In genomic region chr10:73117976-73118743, GRCh38 we compare ENCODE assay signal across 8 cellular contexts. TPM values are rescaled to one million over a fixed set of nuclear protein-coding genes. Genes with fewer than 3 reads are reported as not detected.
DNase-seq lines count a peak whose midpoint lies in the region; ATAC-seq, FAIRE-seq and TF ChIP-seq lines count a peak whose summit lies in the region.

No MANE protein-coding gene starts in this region.

- peak; percentile 85 for ATAC-seq in GM23338

- peaks cover 7% of the 10 kb centered on the region; the same call in 2 of the 3 replicates for H3K4me1 Mint-ChIP-seq in GM23338

- H3K4me3 Mint-ChIP-seq in GM23338, result no peak overlapping the region

- H3K79me2 ChIP-seq in GM23338 (replicated peaks; ENCODE audit: insufficient read depth), result no peaks in the 10 kb centered on the region
- H3K79me2 ChIP-seq in MM.1S (ENCODE audit: low read length), result no peaks in the 10 kb centered on the region

- no peak overlapping the region for H3K4me3 ChIP-seq in GM23338
- H3K4me3 ChIP-seq in MM.1S (ENCODE audit: low read length), result peak overlapping the region; percentile 32; the same call in 1 of the 2 replicates

- FAIRE-seq in GM12892 (lab: Jason Lieb, UNC), result peak; percentile 75

- H3K36me3 Mint-ChIP-seq in GM23338 (ENCODE audit: low read depth), result peaks cover 10% of the 10 kb centered on the region; the same call in 2 of the 3 replicates

- H3K4me1 ChIP-seq in GM23338 (ENCODE audit: insufficient read depth), result peaks cover 3% of the 10 kb centered on the region; the same call in 1 of the 2 replicates
- peaks cover 20% of the 10 kb centered on the region for H3K4me1 ChIP-seq in MM.1S (ENCODE audit: low read length)

- H3K9me3 ChIP-seq in MM.1S (replicated peaks; ENCODE audit: insufficient read depth, low read length), result no peaks in the 10 kb centered on the region

- peak overlapping the region; percentile 67; the same call in 1 of the 2 replicates for H3K27ac Mint-ChIP-seq in GM23338

- H3F3A ChIP-seq in GM23338 (replicated peaks; ENCODE audit: low read depth) (peaks cover 4% of the 10 kb centered on the region; the same call in 1 of the 2 replicates), MM.1S (ENCODE audit: insufficient read depth, low read length) (peaks cover 20% of the 10 kb centered on the region)

- H3K9me3 Mint-ChIP-seq in GM23338, result no peaks in the 10 kb centered on the region

- H2AFZ ChIP-seq in GM23338, result no peak overlapping the region
- H2AFZ ChIP-seq in MM.1S (ENCODE audit: low read length), result 0 out of 2 replicates have a peak overlapping the region, but pooled peaks have one; percentile 2

- H3K9me2 ChIP-seq in GM23338 (ENCODE audit: insufficient read depth) (no peaks in the 10 kb centered on the region), MM.1S (replicated peaks; ENCODE audit: insufficient read depth, low read length) (no peaks in the 10 kb centered on the region)

- TF ChIP-seq CTCF in GM23338 (conservative IDR thresholded peaks at IDR 0.05; ENCODE audit: low read depth in 2 of 2), result no peak
- no peak for TF ChIP-seq CTCF in MM.1S (IDR thresholded peaks at IDR 0.05; ENCODE audit: low read length)

- H3K27ac ChIP-seq in GM23338 (ENCODE audit: low read depth) (no peak overlapping the region; the same call in 1 of the 2 replicates), MM.1S (ENCODE audit: low read length) (peak overlapping the region; percentile 93)

- H3K27me3 Mint-ChIP-seq in GM23338 (ENCODE audit: insufficient read depth, low read depth, poor library complexity), result peaks cover 4% of the 10 kb centered on the region

- no peak overlapping the region for H3K4me2 ChIP-seq in GM23338
- peak overlapping the region; percentile 53 for H3K4me2 ChIP-seq in MM.1S (ENCODE audit: low read depth, low read length)

- H3K36me3 ChIP-seq in GM23338 (ENCODE audit: insufficient read depth) (no peaks in the 10 kb centered on the region), MM.1S (replicated peaks; ENCODE audit: insufficient read depth, low read length) (no peaks in the 10 kb centered on the region)

- no peaks in the 10 kb centered on the region for H4K20me1 ChIP-seq in GM23338 (replicated peaks; ENCODE audit: insufficient read depth)
- no peaks in the 10 kb centered on the region for H4K20me1 ChIP-seq in MM.1S (ENCODE audit: insufficient read depth, low read length)

- DNase-seq in GM12892 (ENCODE audit: insufficient read length), result peak; percentile 32
- DNase-seq in GM23338 (ENCODE audit: low spot score), result no peak
- peak; percentile 90 for DNase-seq in MM.1S
- DNase-seq in glomerular visceral epithelial cell (ENCODE audit: extremely low spot score), result peak; percentile 21
- DNase-seq in NCI-H748 (lab: John Stamatoyannopoulos, UW; ENCODE audit: unreplicated experiment), result no peak
- DNase-seq in stimulated activated CD4-positive, alpha-beta T cell treated with anti-CD3 and anti-CD28 coated beads, Interleukin-4, amount 100 ng/mL, for 4 hours, result no peak
- DNase-seq in stimulated activated naive CD4-positive, alpha-beta T cell treated with Interleukin-2 at 50 U/mL for 16 hours (lab: John Stamatoyannopoulos, UW), result no peak
- no peak for DNase-seq in activated naive CD4-positive, alpha-beta T cell (lab: John Stamatoyannopoulos, UW)

- H3K9ac ChIP-seq in MM.1S (ENCODE audit: low read length), result peak overlapping the region; percentile 56

- no peak for TF ChIP-seq POLR2A in GM12892 (IDR thresholded peaks at IDR 0.05; ENCODE audit: low read depth, low read length)

- no peaks in the 10 kb centered on the region for H3K27me3 ChIP-seq in GM23338 (ENCODE audit: insufficient read depth)
- no peaks in the 10 kb centered on the region for H3K27me3 ChIP-seq in MM.1S (replicated peaks; ENCODE audit: insufficient read depth, low read length)

TF ChIP-seq in GM23338, 12 proteins besides CTCF, POLR2A, EP300 and RAD21 (continues in another document):
- TF ChIP-seq REST (IDR thresholded peaks at IDR 0.05; ENCODE audit: unreplicated experiment), result no peak
- TF ChIP-seq NANOG (IDR thresholded peaks at IDR 0.05; ENCODE audit: borderline replicate concordance), result no peak
- no peak for TF ChIP-seq EZH2 (IDR thresholded peaks at IDR 0.05; ENCODE audit: low read depth, unreplicated experiment)
- no peak for TF ChIP-seq EZH2phosphoT487 (IDR thresholded peaks at IDR 0.05; ENCODE audit: unreplicated experiment)
- no peak for TF ChIP-seq ZNF114 (CRISPR knock-in tag; IDR thresholded peaks at IDR 0.05)

RNA-seq across cellular contexts. Expression of gene NUDT13, which starts 7.9 kb away (rescaled TPM):
- polyA plus RNA-seq in GM12892 (2012; ENCODE audit: missing spikeins), result 4.9 TPM
- 1.4 and 4.3 TPM in 2 replicates for total RNA-seq in GM23338 (2014; rRNA removed; shearing (Covaris generic))
- polyA plus RNA-seq in GM23338 (2016; fragmentation: Nextera tagmentation; extraction: Ambion mirVana), result 2.2 and 3.6 TPM in 2 replicates

RNA-seq across cellular contexts. Expression of gene P4HA1, which starts 21.5 kb away (rescaled TPM):
- polyA plus RNA-seq in GM12892 (2012; ENCODE audit: missing spikeins), result 110 TPM
- 22.1 and 27.1 TPM in 2 replicates for total RNA-seq in GM23338 (2014; rRNA removed; shearing (Covaris generic))
- 22.2 and 26.4 TPM in 2 replicates for polyA plus RNA-seq in GM23338 (2016; fragmentation: Nextera tagmentation; extraction: Ambion mirVana)

RNA-seq across cellular contexts. Expression of gene ECD, which starts 49.6 kb away (rescaled TPM):
- 31.3 TPM for polyA plus RNA-seq in GM12892 (2012; ENCODE audit: missing spikeins)
- 51.5 and 56.6 TPM in 2 replicates for total RNA-seq in GM23338 (2014; rRNA removed; shearing (Covaris generic))
- 25.6 and 37.8 TPM in 2 replicates for polyA plus RNA-seq in GM23338 (2016; fragmentation: Nextera tagmentation; extraction: Ambion mirVana)

RNA-seq across cellular contexts. Expression of gene FAM149B1, which starts 49.8 kb away (rescaled TPM):
- polyA plus RNA-seq in GM12892 (2012; ENCODE audit: missing spikeins), result 14.1 TPM
- total RNA-seq in GM23338 (2014; rRNA removed; shearing (Covaris generic)), result 11.2 and 13.6 TPM in 2 replicates
- 14.7 and 19.3 TPM in 2 replicates for polyA plus RNA-seq in GM23338 (2016; fragmentation: Nextera tagmentation; extraction: Ambion mirVana)

Comparison
In these comparisons a context has a peak if more than half of its experiments do, and no peak if none do; other contexts are left out.
1. DNase-seq: peak in GM12892 (single experiment), MM.1S (single experiment) and glomerular visceral epithelial cell (single experiment); none in GM23338 (single experiment), NCI-H748 (single experiment), stimulated activated CD4-positive, alpha-beta T cell treated with anti-CD3 and anti-CD28 coated beads, Interleukin-4, amount 100 ng/mL, for 4 hours (0 of 2), stimulated activated naive CD4-positive, alpha-beta T cell treated with Interleukin-2 at 50 U/mL for 16 hours (single experiment) and activated naive CD4-positive, alpha-beta T cell (0 of 4).